26 cellular contexts compared by ENCODE assay signal in genomic region chr10:63228237-63228636, GRCh38.
DNase-seq lines count a peak whose midpoint lies in the region; ATAC-seq and TF ChIP-seq lines count a peak whose summit lies in the region.
"Had no signal": no experiment of that assay in that cellular context is flagged by ENCODE, and none has a peak within 500 bp of the region (broad histone marks: within the 10 kb centered on the region; RNA-seq: fewer than 3 reads in every experiment).

No MANE protein-coding gene starts in this region.

- no peak overlapping the region for H2BK5ac ChIP-seq in H9 (ENCODE audit: insufficient read length, low read length)

- H4K91ac ChIP-seq in H9 (ENCODE audit: insufficient read length, low read depth, low read length), result no peak overlapping the region

- H3K4me3 Mint-ChIP-seq in activated T-cell treated with anti-CD3 and anti-CD28 coated beads, Interleukin-2, amount 50 U/mL, for 24 hours, result no peak overlapping the region
- peak overlapping the region; percentile 79 for H3K4me3 Mint-ChIP-seq in activated T-helper 17 cell treated with anti-CD3 and anti-CD28 coated beads, Interleukin-2, amount 50 U/mL, for 72 hours
- peak overlapping the region in 4 of 10 donors; percentile 15 to 56 (median 50) for H3K4me3 Mint-ChIP-seq in naive thymus-derived CD8-positive, alpha-beta T cell
- H3K4me3 Mint-ChIP-seq in H9, result no peak overlapping the region

- no peak overlapping the region for H3K9ac ChIP-seq in H9 (ENCODE audit: extremely low read depth, insufficient read length, low read length)

- peaks cover 59% of the 10 kb centered on the region; the same call in 1 of the 2 replicates for H3K79me2 ChIP-seq in H9 (ENCODE audit: insufficient read depth, low read length)

- H3K79me1 ChIP-seq in H9 (ENCODE audit: insufficient read depth, low read depth, low read length, poor library complexity, severe bottlenecking), result peaks cover 2% of the 10 kb centered on the region

- no peak overlapping the region for H3K4ac ChIP-seq in H9 (ENCODE audit: low read depth, low read length)

- H4K8ac ChIP-seq in H9 (replicated peaks; ENCODE audit: insufficient read length, low read depth, low read length), result no peak overlapping the region

- no peaks in the 10 kb centered on the region for H4K20me1 ChIP-seq in H9 (ENCODE audit: control insufficient read depth, insufficient read depth, insufficient read length)

- no peak overlapping the region for H3K14ac ChIP-seq in H9 (ENCODE audit: insufficient read depth, low read length)

- H2AK5ac ChIP-seq in H9 (ENCODE audit: insufficient read length, low read length), result no peak overlapping the region

- H3K56ac ChIP-seq in H9 (ENCODE audit: insufficient read length, low read depth, low read length), result no peak overlapping the region

- H3K27me3 ChIP-seq in H9 (ENCODE audit: insufficient read depth, low read length), result no peaks in the 10 kb centered on the region
- H3K27me3 ChIP-seq: ovary, Peyer's patch, SJCRH30 had no signal

- no peak overlapping the region for H3K18ac ChIP-seq in H9 (ENCODE audit: insufficient read length, low read depth, low read length)

- no peak overlapping the region for H3T11ph ChIP-seq in H9 (ENCODE audit: low read length)

- H3K9me3 Mint-ChIP-seq in activated T-cell treated with anti-CD3 and anti-CD28 coated beads, Interleukin-2, amount 50 U/mL, for 24 hours, result no peaks in the 10 kb centered on the region
- H3K9me3 Mint-ChIP-seq in activated T-helper 17 cell treated with anti-CD3 and anti-CD28 coated beads, Interleukin-2, amount 50 U/mL, for 72 hours, result peaks cover 3% of the 10 kb centered on the region
- H3K9me3 Mint-ChIP-seq in naive thymus-derived CD8-positive, alpha-beta T cell, result no peaks in the 10 kb centered on the region
- no peaks in the 10 kb centered on the region for H3K9me3 Mint-ChIP-seq in H9

- H2BK12ac ChIP-seq in H9 (ENCODE audit: insufficient read length, low read depth, low read length), result no peak overlapping the region

- H4K5ac ChIP-seq in H9 (ENCODE audit: insufficient read length, low read depth, low read length), result no peak overlapping the region

- H2BK120ac ChIP-seq in H9 (ENCODE audit: low read depth, low read length, poor library complexity, severe bottlenecking), result no peak overlapping the region

- CTCF ChIA-PET in HEK293 (lab: Yijun Ruan, JAX), result interaction anchor here (0.6 to 1.3 kb wide), 7 partner anchors 9 to 492 kb away, joined by 3 to 7 read pairs (median 3); no protein-coding TSS in a partner anchor

- in situ Hi-C loops in GM13976 (cut with MboI; ENCODE audit: low sequenced_read_pairs, unreplicated experiment), result no loop called here

- no peak overlapping the region for H2BK20ac ChIP-seq in H9 (ENCODE audit: low read depth, low read length, poor library complexity, severe bottlenecking)

- DNase-seq in activated T-cell treated with anti-CD3 and anti-CD28 coated beads, Interleukin-2, amount 50 U/mL, for 24 hours, result no peak
- no peak for DNase-seq in activated T-cell treated with anti-CD3 and anti-CD28 coated beads, Interleukin-2, amount 50 U/mL, for 1 hour
- DNase-seq in naive thymus-derived CD8-positive, alpha-beta T cell, result no peak
- DNase-seq in GM13976 (ENCODE audit: low spot score) (no peak), H9 (no peak)
- DNase-seq: activated CD4-positive, alpha-beta T cell treated with anti-CD3 and anti-CD28 coated beads for 36 hours; activated CD8-positive, alpha-beta memory T cell treated with anti-CD3 and anti-CD28 coated beads, Interleukin-2, amount 50 U/mL, for 4 hours; activated gamma-delta T cell treated with Interleukin-2 at 50 U/mL for 16 hours; aorta; C1 segment of cervical spinal cord; GDM1; hypothalamus; KG1; MV-4-11; NCI-H187 treated with DMSO at 0.1 percent for 48 hours; NCI-H226; NCI-H774; ovary; Peyer's patch; SJCRH30 had no signal

- ATAC-seq in activated T-helper 17 cell treated with anti-CD3 and anti-CD28 coated beads, Interleukin-2, amount 50 U/mL, for 72 hours (replicated peaks), result no peak
- no peak for ATAC-seq in naive thymus-derived CD8-positive, alpha-beta T cell
- no peak for ATAC-seq in HG03025 (IDR thresholded peaks at IDR 0.05; ENCODE audit: low FRiP score, unreplicated experiment)
- ATAC-seq: activated CD4-positive, alpha-beta T cell treated with anti-CD3 and anti-CD28 coated beads for 36 hours; esophagus mucosa; sciatic nerve had no signal

- peak overlapping the region; percentile 97 for H3K27ac Mint-ChIP-seq in activated T-cell treated with anti-CD3 and anti-CD28 coated beads, Interleukin-2, amount 50 U/mL, for 24 hours
- no peak overlapping the region for H3K27ac Mint-ChIP-seq in activated T-helper 17 cell treated with anti-CD3 and anti-CD28 coated beads, Interleukin-2, amount 50 U/mL, for 72 hours
- peak overlapping the region; percentile 24 to 98 (median 83) for H3K27ac Mint-ChIP-seq in naive thymus-derived CD8-positive, alpha-beta T cell
- no peak overlapping the region for H3K27ac Mint-ChIP-seq in H9

- no peaks in the 10 kb centered on the region for H3K36me3 ChIP-seq in HEK293 (ENCODE audit: control insufficient read depth in 2 of 2, insufficient read depth in 1 of 2, low read length in 2 of 2)
- H3K36me3 ChIP-seq: ovary, Peyer's patch, SJCRH30 had no signal

- no peak overlapping the region for H2BK15ac ChIP-seq in H9 (ENCODE audit: low read depth, low read length)

- no peak overlapping the region for H2AFZ ChIP-seq in H9 (ENCODE audit: low read length)

- peaks cover 12% of the 10 kb centered on the region for H3K36me3 Mint-ChIP-seq in activated T-cell treated with anti-CD3 and anti-CD28 coated beads, Interleukin-2, amount 50 U/mL, for 24 hours (ENCODE audit: low read depth)
- peaks cover 14% of the 10 kb centered on the region for H3K36me3 Mint-ChIP-seq in activated T-helper 17 cell treated with anti-CD3 and anti-CD28 coated beads, Interleukin-2, amount 50 U/mL, for 72 hours (ENCODE audit: low read depth)
- H3K36me3 Mint-ChIP-seq in naive thymus-derived CD8-positive, alpha-beta T cell, result peaks cover 0 to 11% (median 2%) of the 10 kb centered on the region in 3 donors
- peaks cover 3 to 20% (median 13%) of the 10 kb centered on the region in 3 experiments; a peak in 6 of 7 replicates for H3K36me3 Mint-ChIP-seq in H9 (ENCODE audit: insufficient read depth in 1 of 3, low read depth in 3 of 3)

- no peaks in the 10 kb centered on the region for H3K27me3 Mint-ChIP-seq in activated T-cell treated with anti-CD3 and anti-CD28 coated beads, Interleukin-2, amount 50 U/mL, for 24 hours
- no peaks in the 10 kb centered on the region for H3K27me3 Mint-ChIP-seq in activated T-helper 17 cell treated with anti-CD3 and anti-CD28 coated beads, Interleukin-2, amount 50 U/mL, for 72 hours
- H3K27me3 Mint-ChIP-seq in naive thymus-derived CD8-positive, alpha-beta T cell, result no peaks in the 10 kb centered on the region
- no peaks in the 10 kb centered on the region for H3K27me3 Mint-ChIP-seq in H9 (ENCODE audit: low read depth)
- H3K27me3 Mint-ChIP-seq: activated CD4-positive, alpha-beta T cell treated with anti-CD3 and anti-CD28 coated beads for 36 hours had no signal

- H3K23me2 ChIP-seq in H9 (ENCODE audit: insufficient read length, low read depth, low read length, poor library complexity, severe bottlenecking), result no peaks in the 10 kb centered on the region

- H3K4me1 ChIP-seq in HEK293 (ENCODE audit: control insufficient read depth, insufficient read depth, low read length) (peaks cover 4% of the 10 kb centered on the region; the same call in 1 of the 2 replicates), H9 (ENCODE audit: insufficient read depth, low read length) (no peaks in the 10 kb centered on the region; the same call in 1 of the 2 replicates)
- H3K4me1 ChIP-seq: SJCRH30 had no signal

- no peak overlapping the region for H3K27ac ChIP-seq in HEK293 (ENCODE audit: extremely low read depth, low read depth, low read length)
- no peak overlapping the region for H3K27ac ChIP-seq in H9 (ENCODE audit: insufficient read length, low read depth, low read length)
- H3K27ac ChIP-seq: ovary, Peyer's patch, SJCRH30 had no signal

- H3K4me3 ChIP-seq in HEK293 (ENCODE audit: low read depth, low read length), result no peak overlapping the region
- H3K4me3 ChIP-seq: lung, ovary, Peyer's patch, SJCRH30 had no signal

- peaks cover 65% of the 10 kb centered on the region for H3K4me1 Mint-ChIP-seq in activated T-cell treated with anti-CD3 and anti-CD28 coated beads, Interleukin-2, amount 50 U/mL, for 24 hours (ENCODE audit: low read depth)
- H3K4me1 Mint-ChIP-seq in activated T-helper 17 cell treated with anti-CD3 and anti-CD28 coated beads, Interleukin-2, amount 50 U/mL, for 72 hours, result peaks cover 23% of the 10 kb centered on the region
- H3K4me1 Mint-ChIP-seq in naive thymus-derived CD8-positive, alpha-beta T cell, result peaks cover 16 to 76% (median 53%) of the 10 kb centered on the region in 4 donors
- H3K4me1 Mint-ChIP-seq in H9, result peaks cover 16 to 21% of the 10 kb centered on the region in 2 experiments

- POLR2A ChIA-PET in HEK293 (lab: Yijun Ruan, JAX), result no interaction called here
- POLR2A ChIA-PET in naive thymus-derived CD8-positive, alpha-beta T cell (lab: Charles Lee), result interaction anchor here (1.1 kb wide), 1 partner anchor 41 kb away, joined by 4 read pairs; no protein-coding TSS in a partner anchor

- H3K9me3 ChIP-seq in HEK293 (ENCODE audit: control insufficient read depth, insufficient read depth, low read depth, low read length), result no peaks in the 10 kb centered on the region
- no peaks in the 10 kb centered on the region for H3K9me3 ChIP-seq in H9 (ENCODE audit: control insufficient read depth, low read depth, low read length)
- H3K9me3 ChIP-seq: ovary, Peyer's patch, SJCRH30 had no signal

- H3K4me2 ChIP-seq in H9 (ENCODE audit: insufficient read depth, insufficient read length, low read length), result no peak overlapping the region

- TF ChIP-seq CTCF in HEK293 (tag by site-specific recombination; IDR thresholded peaks at IDR 0.05) (no peak), GM13976 (IDR thresholded peaks at IDR 0.05; ENCODE audit: borderline replicate concordance, control extremely low read depth, extremely low read depth, insufficient read depth, missing control alignments) (no peak), H9 (conservative IDR thresholded peaks at IDR 0.05) (no peak)

- H3K23ac ChIP-seq in H9 (ENCODE audit: insufficient read length, low read depth, low read length), result no peak overlapping the region

TF ChIP-seq in HEK293, 187 proteins besides CTCF, POLR2A, EP300 and RAD21:
- TF ChIP-seq OSR2 (tag by site-specific recombination; IDR thresholded peaks at IDR 0.05), result peak; percentile 74
- no peak for TF ChIP-seq ZNF544 (tag by site-specific recombination; IDR thresholded peaks at IDR 0.05)

Comparison
In these comparisons a context has a peak if more than half of its experiments do, and no peak if none do; other contexts are left out.
1. H3K27ac Mint-ChIP-seq: peak in activated T-cell treated with anti-CD3 and anti-CD28 coated beads, Interleukin-2, amount 50 U/mL, for 24 hours (single experiment) and naive thymus-derived CD8-positive, alpha-beta T cell (10 of 10); none in activated T-helper 17 cell treated with anti-CD3 and anti-CD28 coated beads, Interleukin-2, amount 50 U/mL, for 72 hours (single experiment) and H9 (0 of 3).